Comparison of ENCODE assay signal across 8 cellular contexts in the genomic region with DNA sequence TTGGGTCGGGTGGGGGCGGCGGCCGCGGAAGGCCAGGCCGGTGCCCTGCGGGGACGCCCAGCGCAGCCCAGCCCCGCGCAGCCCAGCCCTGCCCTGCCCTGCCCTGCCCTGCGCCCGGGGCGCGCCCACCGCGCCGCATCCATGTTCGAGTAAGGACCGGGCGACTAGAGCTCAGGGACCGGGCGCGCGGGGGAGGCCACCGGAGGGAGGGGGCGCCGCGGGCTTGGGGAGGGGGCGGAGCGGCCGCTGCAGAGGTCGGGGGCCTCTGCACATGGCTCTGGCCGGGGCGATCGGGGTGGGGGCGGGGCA. TPM values are rescaled to one million over a fixed set of nuclear protein-coding genes. Genes with fewer than 3 reads are reported as not detected.
DNase-seq lines count a peak whose midpoint lies in the region; TF ChIP-seq lines count a peak whose summit lies in the region.

No MANE protein-coding gene starts in this region.

- H3K9ac ChIP-seq in NT2/D1 (ENCODE audit: insufficient read length, low read depth) = peak overlapping the region; percentile 81
- H3K9ac ChIP-seq in trophoblast cell (ENCODE audit: low read length) = no peak overlapping the region

- H4K91ac ChIP-seq in trophoblast cell (ENCODE audit: low read depth, low read length) = peak overlapping the region; percentile 85

- H2AK5ac ChIP-seq in trophoblast cell (ENCODE audit: low read length) = no peak overlapping the region

- H3K4me3 ChIP-seq in NT2/D1 (ENCODE audit: insufficient read length, low read depth) (peak overlapping the region; percentile 70), epithelial cell of esophagus (ENCODE audit: low read length) (peak overlapping the region; percentile 56), trophoblast cell (ENCODE audit: low read depth, low read length) (peak overlapping the region; percentile 88)

- H3K79me1 ChIP-seq in trophoblast cell (ENCODE audit: low read length) = peaks cover 10% of the 10 kb centered on the region

- no peak overlapping the region for H3K18ac ChIP-seq in trophoblast cell (ENCODE audit: low read length)

- H4K8ac ChIP-seq in trophoblast cell (ENCODE audit: low read depth, low read length) = peak overlapping the region; percentile 57

- H2BK5ac ChIP-seq in trophoblast cell (ENCODE audit: low read depth, low read length, poor library complexity) = peak overlapping the region; percentile 58

- H2AFZ ChIP-seq in trophoblast cell (ENCODE audit: insufficient read depth, low read length, poor library complexity) = peak overlapping the region; percentile 79

- no peak overlapping the region for H3K4ac ChIP-seq in trophoblast cell (ENCODE audit: low read depth, low read length)

- H3K36me3 ChIP-seq in NT2/D1 (ENCODE audit: insufficient read depth, insufficient read length, low read length) (peaks cover 26% of the 10 kb centered on the region), trophoblast cell (ENCODE audit: control insufficient read depth in 1 of 2, insufficient read depth in 2 of 2, low read length in 2 of 2) (peaks cover 3 to 12% of the 10 kb centered on the region in 2 experiments)

- H3K4me2 ChIP-seq in trophoblast cell (ENCODE audit: low read length) = peak overlapping the region; percentile 67

- H3K23ac ChIP-seq in trophoblast cell (ENCODE audit: low read length) = no peak overlapping the region

- H2BK12ac ChIP-seq in trophoblast cell (ENCODE audit: low read length) = no peak overlapping the region

- peak overlapping the region; percentile 51 for H4K12ac ChIP-seq in trophoblast cell (ENCODE audit: low read depth, low read length)

- H3K79me2 ChIP-seq in trophoblast cell (ENCODE audit: control insufficient read depth, insufficient read depth, low read length, poor library complexity) = peaks cover 9% of the 10 kb centered on the region

- peak overlapping the region; percentile 49 for H3K27ac ChIP-seq in trophoblast cell (ENCODE audit: low read depth, low read length)

- peak overlapping the region; percentile 81 for H3K14ac ChIP-seq in trophoblast cell (ENCODE audit: low read length)

- H3K9me3 ChIP-seq in NT2/D1 (ENCODE audit: insufficient read depth, low read length) = no peaks in the 10 kb centered on the region
- no peaks in the 10 kb centered on the region for H3K9me3 ChIP-seq in trophoblast cell (ENCODE audit: insufficient read depth, low read depth, low read length)

- peak; percentile 63 for DNase-seq in CMK (ENCODE audit: low read depth)
- DNase-seq in NT2/D1 (ENCODE audit: low read depth, low spot score) = no peak
- no peak for DNase-seq in epithelial cell of esophagus (ENCODE audit: low read depth)
- DNase-seq in trophoblast cell = no peak
- no peak for DNase-seq in DMS53 (lab: John Stamatoyannopoulos, UW)
- DNase-seq in NCI-H2029 treated with DMSO at 0.1 percent for 48 hours (lab: John Stamatoyannopoulos, UW) = no peak
- DNase-seq in C1 segment of cervical spinal cord (lab: John Stamatoyannopoulos, UW) = no peak
- DNase-seq in A172 (ENCODE audit: low spot score) = no peak

- no CpG with 5 or more reads among the region's 37 CpGs for WGBS in trophoblast cell (ENCODE audit: extremely low coverage, insufficient coverage, insufficient read length)

- no peak for TF ChIP-seq CTCF in epithelial cell of esophagus (IDR thresholded peaks at IDR 0.05; ENCODE audit: insufficient read depth, low read depth, low read length, missing control alignments)

- H3K27me3 ChIP-seq in NT2/D1 (ENCODE audit: insufficient read depth, insufficient read length) (no peaks in the 10 kb centered on the region), trophoblast cell (ENCODE audit: insufficient read depth, low read length) (no peaks in the 10 kb centered on the region)

- peaks cover 4% of the 10 kb centered on the region for H3K4me1 ChIP-seq in NT2/D1 (ENCODE audit: insufficient read depth, insufficient read length)
- peaks cover 9 to 21% of the 10 kb centered on the region in 2 experiments for H3K4me1 ChIP-seq in trophoblast cell (ENCODE audit: control insufficient read depth in 1 of 2, insufficient read depth in 2 of 2, low read length in 2 of 2)

- H2BK120ac ChIP-seq in trophoblast cell (ENCODE audit: insufficient read depth, low read length, poor library complexity) = peak overlapping the region; percentile 34

RNA-seq across cellular contexts. Expression of gene GRAMD1A, which starts 0.2 kb away (rescaled TPM):
- 48.7 and 50.2 TPM in 2 replicates for polyA plus RNA-seq in trophoblast cell (2013)
- total RNA-seq in A172 (2014; rRNA removed; shearing (Covaris generic)) = 20.2 and 26.9 TPM in 2 replicates

RNA-seq across cellular contexts. Expression of gene SCN1B, which starts 30.0 kb away (rescaled TPM):
- polyA plus RNA-seq in trophoblast cell (2013) = 0.42 and 0.44 TPM in 2 replicates
- 8.5 and 10.8 TPM in 2 replicates for total RNA-seq in A172 (2014; rRNA removed; shearing (Covaris generic))

RNA-seq across cellular contexts. Expression of gene ZNF792, which starts 36.3 kb away (rescaled TPM):
- 2.0 and 2.1 TPM in 2 replicates for polyA plus RNA-seq in trophoblast cell (2013)
- total RNA-seq in A172 (2014; rRNA removed; shearing (Covaris generic)) = 1.1 and 1.5 TPM in 2 replicates

RNA-seq across cellular contexts. Expression of gene HPN, which starts 41.2 kb away (rescaled TPM):
- polyA plus RNA-seq in trophoblast cell (2013) = 4.8 and 4.9 TPM in 2 replicates
- total RNA-seq in A172 (2014; rRNA removed; shearing (Covaris generic)) = not detected in 2 replicates
